ENCODE assay signal across 1 cellular context in genomic region chr17:66661857-66662256, GRCh38.
TF ChIP-seq lines count a peak whose summit lies in the region.

No MANE protein-coding gene starts in this region.

TF ChIP-seq in IMR-90, 13 proteins besides CTCF, POLR2A, EP300 and RAD21:
- no peak for TF ChIP-seq BHLHE40 (IDR thresholded peaks at IDR 0.05; ENCODE audit: low read depth, low read length)
- no peak for TF ChIP-seq NFE2L2 (IDR thresholded peaks at IDR 0.05; ENCODE audit: low read depth, low read length)
- TF ChIP-seq MAFK (IDR thresholded peaks at IDR 0.05; ENCODE audit: low read depth, low read length): no peak
- no peak for TF ChIP-seq MAZ (IDR thresholded peaks at IDR 0.05; ENCODE audit: borderline replicate concordance, low read depth, low read length)
- no peak for TF ChIP-seq CHD1 (IDR thresholded peaks at IDR 0.05; ENCODE audit: low read depth, low read length)
- no peak for TF ChIP-seq CEBPB (IDR thresholded peaks at IDR 0.05; ENCODE audit: low read depth, low read length)
